Comparison of ENCODE assay signal across 24 cellular contexts in the genomic region with DNA sequence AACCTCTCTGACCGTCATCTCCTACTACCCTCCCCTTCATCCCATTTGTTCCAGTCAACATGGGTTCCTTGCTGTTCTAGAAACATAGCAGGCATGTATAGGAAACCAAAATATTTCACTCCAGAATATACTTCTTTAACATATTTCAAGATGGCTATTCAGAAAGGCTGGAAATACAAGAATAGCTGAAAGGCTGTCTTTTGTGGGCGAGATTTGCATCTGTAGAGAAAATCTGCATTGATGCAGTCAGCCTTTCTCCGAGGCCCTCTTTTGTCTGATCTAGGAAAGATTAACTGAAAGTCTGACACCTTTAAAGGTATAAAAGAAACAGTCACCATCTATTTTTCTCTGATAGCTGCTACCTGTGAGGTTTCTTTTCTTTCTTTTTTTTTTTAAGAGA.
"Had no signal": no experiment of that assay in that cellular context is flagged by ENCODE, and none has a peak within 500 bp of the region (broad histone marks: within the 10 kb centered on the region; RNA-seq: fewer than 3 reads in every experiment).

No MANE protein-coding gene starts in this region.

- H2AFZ ChIP-seq: neural progenitor cell, parathyroid adenoma had no signal

- H3K79me2 ChIP-seq: parathyroid adenoma had no signal

- DNase-seq: natural killer cell; occipital lobe; ovary; posterior cingulate gyrus; psoas muscle; right cardiac atrium; right lobe of liver; sigmoid colon; small intestine; stimulated activated CD4-positive, alpha-beta T cell treated with anti-CD3 and anti-CD28 coated beads, Interleukin-15, amount 100 ng/mL, for 24 hours; stimulated activated CD4-positive, alpha-beta T cell treated with anti-CD3 and anti-CD28 coated beads, Interleukin-2, amount 100 ng/mL, for 24 hours; stimulated activated CD4-positive, alpha-beta T cell treated with anti-CD3 and anti-CD28 coated beads, Interleukin-2, amount 100 ng/mL, for 48 hours; stimulated activated CD4-positive, alpha-beta T cell treated with anti-CD3 and anti-CD28 coated beads, Interleukin-4, amount 100 ng/mL, for 24 hours; stimulated activated naive B cell treated with anti-CD40 and anti-IgM and Interleukin-4, amounts not matched to agents 10 μg/mL and 1 μg/mL and 100 μg/mL, for 72 hours; stimulated activated naive CD4-positive, alpha-beta T cell treated with Interleukin-2 at 50 U/mL for 16 hours; stomach; thyroid gland; upper lobe of right lung; uterus had no signal

- FAIRE-seq: small intestine had no signal

- H3K4me3 ChIP-seq: neural progenitor cell, ovary, psoas muscle, right lobe of liver, sigmoid colon, stomach, thoracic aorta, thyroid gland, tibial nerve, upper lobe of right lung, uterus had no signal

- H3K27me3 ChIP-seq: neural progenitor cell, ovary, right lobe of liver, sigmoid colon, stomach, thyroid gland, tibial nerve, upper lobe of right lung, uterus had no signal

- H3K9ac ChIP-seq: neural progenitor cell, parathyroid adenoma had no signal

- ATAC-seq: natural killer cell; psoas muscle; right cardiac atrium; right lobe of liver; stimulated activated effector memory CD8-positive, alpha-beta T cell treated with anti-CD3 and anti-CD28 coated beads, Interleukin-12 subunit alpha, Interleukin-12 subunit beta, amount 100 ng/mL, for 72 hours; stimulated activated naive B cell treated with anti-CD40 and anti-IgM and Interleukin-4, amounts not matched to agents 10 μg/mL and 1 μg/mL and 100 μg/mL, for 72 hours; upper lobe of right lung had no signal

- H3K4me1 ChIP-seq: neural progenitor cell, parathyroid adenoma, psoas muscle, right lobe of liver, sigmoid colon, stomach, thyroid gland, tibial nerve, upper lobe of right lung, uterus had no signal

- H3K36me3 ChIP-seq: neural progenitor cell, ovary, right lobe of liver, sigmoid colon, stomach, thoracic aorta, thyroid gland, tibial nerve, upper lobe of right lung, uterus had no signal

- H3K27ac ChIP-seq: neural progenitor cell, ovary, parathyroid adenoma, psoas muscle, right lobe of liver, sigmoid colon, stomach, thoracic aorta, thyroid gland, tibial nerve, upper lobe of right lung, uterus had no signal

- H3K4me2 ChIP-seq: neural progenitor cell had no signal

- H3K9me3 ChIP-seq: ovary, psoas muscle, right lobe of liver, sigmoid colon, stomach, thoracic aorta, thyroid gland, tibial nerve, upper lobe of right lung, uterus had no signal
